In genomic region chr6:53359088-53359842, GRCh38 we compare ENCODE assay signal across 8 cellular contexts. TPM values are rescaled to one million over a fixed set of nuclear protein-coding genes. Genes with fewer than 3 reads are reported as not detected.
DNase-seq lines count a peak whose midpoint lies in the region; ATAC-seq and TF ChIP-seq lines count a peak whose summit lies in the region.

No MANE protein-coding gene starts in this region.

- ATAC-seq in SK-N-SH treated with all-trans-retinoic acid at 6 μM for 48 hours, result peak; percentile 97

- H2AFZ ChIP-seq in osteoblast (ENCODE audit: low read length), result peak overlapping the region; percentile 99

- H3K27me3 Mint-ChIP-seq in HFFc6 (ENCODE audit: insufficient read depth) (peaks cover 9% of the 10 kb centered on the region; the same call in 1 of the 2 replicates), glutamatergic neuron (ENCODE audit: unreplicated experiment) (peaks cover 6% of the 10 kb centered on the region)
- H3K27me3 Mint-ChIP-seq in activated naive CD8-positive, alpha-beta T cell treated with anti-CD3 and anti-CD28 coated beads for 36 hours, result no peaks in the 10 kb centered on the region

- H3K9me3 ChIP-seq in osteoblast (ENCODE audit: low read depth, low read length), result no peaks in the 10 kb centered on the region
- H3K9me3 ChIP-seq in testis, result no peaks in the 10 kb centered on the region

- H3K36me3 Mint-ChIP-seq in HFFc6 (ENCODE audit: low read depth) (no peaks in the 10 kb centered on the region; the same call in 1 of the 2 replicates), glutamatergic neuron (ENCODE audit: unreplicated experiment) (no peaks in the 10 kb centered on the region)
- peaks cover 2% of the 10 kb centered on the region for H3K36me3 Mint-ChIP-seq in activated naive CD8-positive, alpha-beta T cell treated with anti-CD3 and anti-CD28 coated beads for 36 hours

- no peaks in the 10 kb centered on the region for H4K20me1 ChIP-seq in osteoblast (ENCODE audit: insufficient read depth, low read length)

- H3K36me3 ChIP-seq in osteoblast (ENCODE audit: insufficient read depth, low read length) (no peaks in the 10 kb centered on the region), testis (ENCODE audit: low read depth, missing control alignments) (no peaks in the 10 kb centered on the region)

- H3K4me3 ChIP-seq in GM08714 (ENCODE audit: low read length), result peak overlapping the region; percentile 65; the same call in 1 of the 2 replicates
- peak overlapping the region; percentile 80 for H3K4me3 ChIP-seq in osteoblast (ENCODE audit: insufficient read depth, low read length)
- peak overlapping the region; percentile 73 to 76 for H3K4me3 ChIP-seq in testis

- peak overlapping the region; percentile 91 for H3K4me3 Mint-ChIP-seq in HFFc6
- H3K4me3 Mint-ChIP-seq in activated naive CD8-positive, alpha-beta T cell treated with anti-CD3 and anti-CD28 coated beads for 36 hours, result peak overlapping the region; percentile 92
- peak overlapping the region; percentile 86 for H3K4me3 Mint-ChIP-seq in glutamatergic neuron (ENCODE audit: unreplicated experiment)

- H3K27me3 ChIP-seq in osteoblast (ENCODE audit: insufficient read depth, low read length) (no peaks in the 10 kb centered on the region), testis (no peaks in the 10 kb centered on the region)

- peak overlapping the region; percentile 94 for H3K4me2 ChIP-seq in osteoblast (ENCODE audit: insufficient read depth, low read length)

- intact Hi-C loops in testis (cut with DNase I; ENCODE audit: low total_unique reads), result no loop called here

- TF ChIP-seq POLR2A in testis (IDR thresholded peaks at IDR 0.05), result no peak

- TF ChIP-seq CTCF in HFFc6 (IDR thresholded peaks at IDR 0.05) (no peak; the same call in 1 of the 2 replicates), glutamatergic neuron (IDR thresholded peaks at IDR 0.05; ENCODE audit: partially characterized antibody, unreplicated experiment) (no peak), osteoblast (IDR thresholded peaks at IDR 0.05; ENCODE audit: extremely low read depth, low read depth, low read length) (no peak), testis (IDR thresholded peaks at IDR 0.05) (no peak)

- H3K79me2 ChIP-seq in osteoblast (ENCODE audit: insufficient read depth, low read length), result no peaks in the 10 kb centered on the region

- H3K4me1 Mint-ChIP-seq in HFFc6 (ENCODE audit: low read depth) (peaks cover 39% of the 10 kb centered on the region), glutamatergic neuron (ENCODE audit: low read depth, unreplicated experiment) (peaks cover 17% of the 10 kb centered on the region)
- H3K4me1 Mint-ChIP-seq in activated naive CD8-positive, alpha-beta T cell treated with anti-CD3 and anti-CD28 coated beads for 36 hours, result peaks cover 34% of the 10 kb centered on the region

- DNase-seq in HFFc6 (peak; percentile 89), NCI-H1092 (lab: John Stamatoyannopoulos, UW) (peak; percentile 83), glutamatergic neuron (peak; percentile 98), osteoblast (ENCODE audit: insufficient read length, low spot score, missing footprints) (peak; percentile 99), testis (peak; percentile 96)
- peak; percentile 95 for DNase-seq in activated naive CD8-positive, alpha-beta T cell treated with anti-CD3 and anti-CD28 coated beads for 36 hours

- H3K9me3 Mint-ChIP-seq in HFFc6 (no peaks in the 10 kb centered on the region), glutamatergic neuron (ENCODE audit: unreplicated experiment) (peaks cover 20% of the 10 kb centered on the region)
- peaks cover 1% of the 10 kb centered on the region for H3K9me3 Mint-ChIP-seq in activated naive CD8-positive, alpha-beta T cell treated with anti-CD3 and anti-CD28 coated beads for 36 hours

- H3K27ac ChIP-seq in osteoblast (ENCODE audit: low read depth, low read length), result peak overlapping the region; percentile 97
- peak overlapping the region; percentile 87 to 95 for H3K27ac ChIP-seq in testis

- 0 to 1% methylated on average over 22 to 54 of the region's 74 CpGs for WGBS in testis, 2 donors

- peaks cover 22% of the 10 kb centered on the region for H3K4me1 ChIP-seq in osteoblast (ENCODE audit: insufficient read depth, low read length)
- peaks cover 17% of the 10 kb centered on the region for H3K4me1 ChIP-seq in testis

- H3K27ac Mint-ChIP-seq in HFFc6 (peak overlapping the region; percentile 98), glutamatergic neuron (ENCODE audit: unreplicated experiment) (peak overlapping the region; percentile 97)
- peak overlapping the region; percentile 99 for H3K27ac Mint-ChIP-seq in activated naive CD8-positive, alpha-beta T cell treated with anti-CD3 and anti-CD28 coated beads for 36 hours

TF ChIP-seq in SK-N-SH treated with all-trans-retinoic acid at 6 μM for 48 hours, 23 proteins besides CTCF, POLR2A, EP300 and RAD21 (continues in another document):
- TF ChIP-seq, protein P1, sequence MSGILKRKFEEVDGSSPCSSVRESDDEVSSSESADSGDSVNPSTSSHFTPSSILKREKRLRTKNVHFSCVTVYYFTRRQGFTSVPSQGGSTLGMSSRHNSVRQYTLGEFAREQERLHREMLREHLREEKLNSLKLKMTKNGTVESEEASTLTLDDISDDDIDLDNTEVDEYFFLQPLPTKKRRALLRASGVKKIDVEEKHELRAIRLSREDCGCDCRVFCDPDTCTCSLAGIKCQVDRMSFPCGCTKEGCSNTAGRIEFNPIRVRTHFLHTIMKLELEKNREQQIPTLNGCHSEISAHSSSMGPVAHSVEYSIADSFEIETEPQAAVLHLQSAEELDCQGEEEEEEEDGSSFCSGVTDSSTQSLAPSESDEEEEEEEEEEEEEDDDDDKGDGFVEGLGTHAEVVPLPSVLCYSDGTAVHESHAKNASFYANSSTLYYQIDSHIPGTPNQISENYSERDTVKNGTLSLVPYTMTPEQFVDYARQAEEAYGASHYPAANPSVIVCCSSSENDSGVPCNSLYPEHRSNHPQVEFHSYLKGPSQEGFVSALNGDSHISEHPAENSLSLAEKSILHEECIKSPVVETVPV (CRISPR knock-in tag; IDR thresholded peaks at IDR 0.05), result no peak
- no peak; the same call in 1 of the 2 replicates for TF ChIP-seq CREB5 (CRISPR knock-in tag; IDR thresholded peaks at IDR 0.05; ENCODE audit: low read depth)
- TF ChIP-seq, protein P2, sequence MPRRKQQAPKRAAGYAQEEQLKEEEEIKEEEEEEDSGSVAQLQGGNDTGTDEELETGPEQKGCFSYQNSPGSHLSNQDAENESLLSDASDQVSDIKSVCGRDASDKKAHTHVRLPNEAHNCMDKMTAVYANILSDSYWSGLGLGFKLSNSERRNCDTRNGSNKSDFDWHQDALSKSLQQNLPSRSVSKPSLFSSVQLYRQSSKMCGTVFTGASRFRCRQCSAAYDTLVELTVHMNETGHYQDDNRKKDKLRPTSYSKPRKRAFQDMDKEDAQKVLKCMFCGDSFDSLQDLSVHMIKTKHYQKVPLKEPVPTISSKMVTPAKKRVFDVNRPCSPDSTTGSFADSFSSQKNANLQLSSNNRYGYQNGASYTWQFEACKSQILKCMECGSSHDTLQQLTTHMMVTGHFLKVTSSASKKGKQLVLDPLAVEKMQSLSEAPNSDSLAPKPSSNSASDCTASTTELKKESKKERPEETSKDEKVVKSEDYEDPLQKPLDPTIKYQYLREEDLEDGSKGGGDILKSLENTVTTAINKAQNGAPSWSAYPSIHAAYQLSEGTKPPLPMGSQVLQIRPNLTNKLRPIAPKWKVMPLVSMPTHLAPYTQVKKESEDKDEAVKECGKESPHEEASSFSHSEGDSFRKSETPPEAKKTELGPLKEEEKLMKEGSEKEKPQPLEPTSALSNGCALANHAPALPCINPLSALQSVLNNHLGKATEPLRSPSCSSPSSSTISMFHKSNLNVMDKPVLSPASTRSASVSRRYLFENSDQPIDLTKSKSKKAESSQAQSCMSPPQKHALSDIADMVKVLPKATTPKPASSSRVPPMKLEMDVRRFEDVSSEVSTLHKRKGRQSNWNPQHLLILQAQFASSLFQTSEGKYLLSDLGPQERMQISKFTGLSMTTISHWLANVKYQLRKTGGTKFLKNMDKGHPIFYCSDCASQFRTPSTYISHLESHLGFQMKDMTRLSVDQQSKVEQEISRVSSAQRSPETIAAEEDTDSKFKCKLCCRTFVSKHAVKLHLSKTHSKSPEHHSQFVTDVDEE (CRISPR knock-in tag; IDR thresholded peaks at IDR 0.05), result peak; percentile 89
- TF ChIP-seq OSR1 (CRISPR knock-in tag; IDR thresholded peaks at IDR 0.05), result no peak
- TF ChIP-seq, protein P3, sequence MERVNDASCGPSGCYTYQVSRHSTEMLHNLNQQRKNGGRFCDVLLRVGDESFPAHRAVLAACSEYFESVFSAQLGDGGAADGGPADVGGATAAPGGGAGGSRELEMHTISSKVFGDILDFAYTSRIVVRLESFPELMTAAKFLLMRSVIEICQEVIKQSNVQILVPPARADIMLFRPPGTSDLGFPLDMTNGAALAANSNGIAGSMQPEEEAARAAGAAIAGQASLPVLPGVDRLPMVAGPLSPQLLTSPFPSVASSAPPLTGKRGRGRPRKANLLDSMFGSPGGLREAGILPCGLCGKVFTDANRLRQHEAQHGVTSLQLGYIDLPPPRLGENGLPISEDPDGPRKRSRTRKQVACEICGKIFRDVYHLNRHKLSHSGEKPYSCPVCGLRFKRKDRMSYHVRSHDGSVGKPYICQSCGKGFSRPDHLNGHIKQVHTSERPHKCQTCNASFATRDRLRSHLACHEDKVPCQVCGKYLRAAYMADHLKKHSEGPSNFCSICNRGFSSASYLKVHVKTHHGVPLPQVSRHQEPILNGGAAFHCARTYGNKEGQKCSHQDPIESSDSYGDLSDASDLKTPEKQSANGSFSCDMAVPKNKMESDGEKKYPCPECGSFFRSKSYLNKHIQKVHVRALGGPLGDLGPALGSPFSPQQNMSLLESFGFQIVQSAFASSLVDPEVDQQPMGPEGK (CRISPR knock-in tag; IDR thresholded peaks at IDR 0.05; ENCODE audit: borderline replicate concordance), result 0 out of 2 replicates have a peak, but pooled peaks have one; percentile 21
- TF ChIP-seq ZNF8 (CRISPR knock-in tag; IDR thresholded peaks at IDR 0.05), result no peak
- TF ChIP-seq BACH2 (CRISPR knock-in tag; IDR thresholded peaks at IDR 0.05; ENCODE audit: borderline replicate concordance), result no peak

RNA-seq across cellular contexts. Expression of gene ELOVL5, which starts 10.5 kb away (rescaled TPM):
- total RNA-seq in HFFc6 (2021; fragmentation: NEBNext Ultra II Directional; extraction: Animal tissue kit (Norgen Biotek cat#: 25700)), result 100 to 1,000 TPM in 2 of 6 experiments, 10 to 100 TPM in 4; 82.0 to 104 (median 89.1) TPM
- total RNA-seq in activated naive CD8-positive, alpha-beta T cell treated with anti-CD3 and anti-CD28 coated beads for 36 hours, result 10 to 100 TPM; 86.2 to 88.3 TPM
- total RNA-seq in glutamatergic neuron (ENCODE audit: unreplicated experiment) (97.2 TPM), osteoblast (75.3 and 76.6 TPM in 2 replicates), testis (100 to 1,000 TPM; 206 to 214 TPM)
- polyA plus RNA-seq in testis (ENCODE audit: insufficient read depth, low read depth, low replicate concordance), result 190 TPM

Comparison
In these comparisons a context has a peak if more than half of its experiments do, and no peak if none do; other contexts are left out.
1. Peak in every context shown above with its lines: DNase-seq, ATAC-seq, H3K4me3 ChIP-seq and H3K27ac ChIP-seq.